ENCODE assay signal across 8 cellular contexts in the genomic region with DNA sequence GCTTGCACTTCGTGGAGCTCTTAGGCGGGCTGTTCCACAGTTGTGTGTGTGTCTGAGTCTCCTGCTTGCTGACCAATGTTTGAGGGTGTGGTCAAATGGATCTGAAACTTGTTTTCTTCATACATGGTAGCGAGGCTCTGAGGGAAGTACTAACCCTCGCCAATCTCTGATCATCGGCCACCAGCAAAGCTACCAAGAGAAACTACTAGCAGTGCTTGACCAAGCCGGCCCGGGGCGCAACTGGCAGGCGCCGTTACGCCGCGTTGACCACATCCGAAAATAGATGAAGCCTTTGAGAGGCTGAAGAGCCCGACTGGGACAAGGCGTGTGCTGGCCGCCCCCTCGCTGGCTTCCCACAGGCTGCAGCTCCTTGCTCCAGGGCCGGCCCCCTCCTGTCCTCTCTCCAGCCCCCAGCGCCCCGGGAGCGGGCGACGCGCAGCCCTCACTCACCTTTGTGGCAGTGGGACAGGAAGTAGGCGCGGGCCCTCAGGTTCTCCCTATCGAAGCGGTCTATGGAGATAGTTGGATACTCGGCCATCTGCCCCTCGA. TPM values are rescaled to one million over a fixed set of nuclear protein-coding genes. Genes with fewer than 3 reads are reported as not detected.
A peak's percentile ranks its signal among the peaks of the same experiment; 100 is the strongest.
DNase-seq lines count a peak whose midpoint lies in the region; ATAC-seq and TF ChIP-seq lines count a peak whose summit lies in the region.

No MANE protein-coding gene starts in this region.

- H3K36me3 ChIP-seq in lung (ENCODE audit: control insufficient read depth in 2 of 2, insufficient read depth in 2 of 2, low read length in 2 of 2) (no peaks in the 10 kb centered on the region), thyroid gland (no peaks in the 10 kb centered on the region)

- no peaks in the 10 kb centered on the region for H3K9me3 ChIP-seq in lung (ENCODE audit: control insufficient read depth in 2 of 2, insufficient read depth in 1 of 2, low read length in 1 of 2)
- H3K9me3 ChIP-seq in thyroid gland = no peaks in the 10 kb centered on the region

- H3K4me3 ChIP-seq in lung (peak overlapping the region; percentile 53), thyroid gland (replicated peaks in 1 of 3) (peak overlapping the region; percentile 22 to 72 (median 68))

- no peak for TF ChIP-seq POLR2A in thyroid gland (IDR thresholded peaks at IDR 0.05)

- DNase-seq in CD14-positive monocyte (ENCODE audit: low spot score) = peak; percentile 46
- DNase-seq in RKO (ENCODE audit: low spot score) = peak; percentile 90
- peak; percentile 52 for DNase-seq in dedifferentiated amniotic fluid mesenchymal stem cell (ENCODE audit: extremely low spot score)
- DNase-seq in lung (ENCODE audit: low spot score) = peak; percentile 45
- peak; percentile 76 to 80 for DNase-seq in thyroid gland
- DNase-seq in stimulated activated CD4-positive, alpha-beta T cell treated with anti-CD3 and anti-CD28 coated beads, Interleukin-4, amount 100 ng/mL, for 4 hours = no peak

- no peaks in the 10 kb centered on the region for H3K27me3 Mint-ChIP-seq in CD14-positive monocyte (ENCODE audit: low read depth in 3 of 3)

- H3K27ac Mint-ChIP-seq in CD14-positive monocyte = peak overlapping the region; percentile 91 to 97 (median 96)

- H3K27ac ChIP-seq in lung (ENCODE audit: low read depth in 1 of 2, low read length in 1 of 2) (peak overlapping the region; percentile 88 to 94), thyroid gland (peak overlapping the region; percentile 49 to 84 (median 76))

- H3K9me3 Mint-ChIP-seq in CD14-positive monocyte = no peaks in the 10 kb centered on the region

- H3K4me1 ChIP-seq in lung (ENCODE audit: control insufficient read depth in 2 of 2, insufficient read depth in 2 of 2, low read length in 2 of 2) (peaks cover 6 to 9% of the 10 kb centered on the region in 2 donors), thyroid gland (peaks cover 11 to 16% of the 10 kb centered on the region in 2 donors)

- peaks cover 5 to 13% of the 10 kb centered on the region in 2 donors for H3K36me3 Mint-ChIP-seq in CD14-positive monocyte

- intact Hi-C loops in CD14-positive monocyte (cut with micrococcal nuclease) (loop anchor here (5.0 to 10.0 kb wide), 5 partner anchors 76 to 214 kb away; a partner anchor contains a TSS), thyroid gland (cut with DNase I) (loop anchor here (5.0 kb wide), 1 partner anchor 149 kb away; no protein-coding TSS in a partner anchor)

- no peak for TF ChIP-seq CTCF in CD14-positive monocyte (IDR thresholded peaks at IDR 0.05)
- no peak for TF ChIP-seq CTCF in lung (IDR thresholded peaks at IDR 0.05; ENCODE audit: control extremely low read depth, extremely low read depth)
- peak in 4 of 6 experiments; percentile 8 to 35 (median 28) for TF ChIP-seq CTCF in thyroid gland (IDR thresholded peaks at IDR 0.05)

- H3K4me1 Mint-ChIP-seq in CD14-positive monocyte = peaks cover 41% of the 10 kb centered on the region

- no peaks in the 10 kb centered on the region for H3K27me3 ChIP-seq in lung (ENCODE audit: control insufficient read depth, insufficient read depth)
- H3K27me3 ChIP-seq in thyroid gland = no peaks in the 10 kb centered on the region

- ATAC-seq in GM18868 (IDR thresholded peaks at IDR 0.05; ENCODE audit: unreplicated experiment) = peak; percentile 25
- peak; percentile 27 for ATAC-seq in HG03095 (IDR thresholded peaks at IDR 0.05; ENCODE audit: unreplicated experiment)
- peak; percentile 35 for ATAC-seq in lung (ENCODE audit: insufficient read depth, low FRiP score)

- 1% methylated on average over 31 of the region's 31 CpGs for WGBS in lung, 2 donors
- WGBS in thyroid gland, 2 donors = 1% methylated on average over 12 to 24 of the region's 31 CpGs

- peak overlapping the region; percentile 86 to 93 for H3K4me3 Mint-ChIP-seq in CD14-positive monocyte

RNA-seq across cellular contexts. Expression of a gene that starts 0.4 kb away (rescaled TPM):
- 10 to 100 TPM in 1 of 2 donors, 1 to 10 TPM in 1; 8.9 to 17.6 TPM for polyA plus RNA-seq in CD14-positive monocyte
- 10 to 100 TPM in 1 of 2 donors, 1 to 10 TPM in 1; 9.9 to 14.9 TPM for total RNA-seq in lung
- polyA plus RNA-seq in lung = 1 to 10 TPM; 3.0 to 5.5 TPM
- 10 to 100 TPM; 14.9 to 19.2 (median 17.2) TPM for total RNA-seq in thyroid gland

RNA-seq across cellular contexts. Expression of a gene that starts 5.7 kb away (rescaled TPM):
- under 1 TPM in 1 of 2 donors, not detected in 1; 0.47 TPM for polyA plus RNA-seq in CD14-positive monocyte
- total RNA-seq in lung = 1 to 10 TPM; 1.2 to 3.5 TPM
- 1 to 10 TPM; 1.0 to 1.5 TPM for polyA plus RNA-seq in lung
- not detected for total RNA-seq in thyroid gland

Comparison
In these comparisons a context has a peak if more than half of its experiments do, and no peak if none do; other contexts are left out.
1. DNase-seq: peak in CD14-positive monocyte (single experiment), RKO (single experiment), dedifferentiated amniotic fluid mesenchymal stem cell (single experiment), lung (single experiment) and thyroid gland (2 of 2); none in stimulated activated CD4-positive, alpha-beta T cell treated with anti-CD3 and anti-CD28 coated beads, Interleukin-4, amount 100 ng/mL, for 4 hours (0 of 2).
2. CTCF ChIP-seq: peak in thyroid gland (4 of 6); none in CD14-positive monocyte (single experiment) and lung (single experiment).
3. Peak in every context shown above with its lines, with median percentiles within 50 percentile points of each other: ATAC-seq.